In the genomic region with DNA sequence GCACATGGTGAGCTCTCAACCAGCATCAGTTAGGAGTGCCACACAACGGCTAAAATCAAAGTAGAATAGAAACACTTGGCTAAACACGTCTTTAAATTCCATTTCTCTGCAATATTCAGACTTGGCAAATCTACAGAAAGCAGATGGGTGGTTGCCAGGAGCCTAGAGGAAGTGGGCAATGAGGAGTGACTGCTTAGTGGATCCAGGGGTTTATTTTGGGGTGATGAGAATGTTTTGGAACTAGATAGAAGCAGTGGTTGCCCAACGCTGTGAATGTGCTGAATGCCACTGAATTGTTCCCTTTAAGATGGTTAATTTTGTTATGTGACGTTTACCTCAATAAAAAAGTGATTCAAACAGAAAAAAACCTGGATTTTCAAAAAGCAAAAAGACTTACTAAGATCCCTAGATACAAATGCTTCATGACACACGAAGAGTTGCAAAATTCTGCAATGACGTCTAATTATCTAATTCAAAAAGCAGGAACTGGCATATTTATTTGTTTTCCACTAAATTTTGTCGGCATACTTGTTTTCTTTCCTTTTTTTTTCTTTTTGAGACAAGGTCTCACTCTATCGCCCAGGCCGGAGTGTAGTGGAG, we compare ENCODE assay signal across 14 cellular contexts. TPM values are rescaled to one million over a fixed set of nuclear protein-coding genes. Genes with fewer than 3 reads are reported as not detected.
DNase-seq lines count a peak whose midpoint lies in the region; ATAC-seq and TF ChIP-seq lines count a peak whose summit lies in the region.
"Had no signal": no experiment of that assay in that cellular context is flagged by ENCODE, and none has a peak within 500 bp of the region (broad histone marks: within the 10 kb centered on the region; RNA-seq: fewer than 3 reads in every experiment).

No MANE protein-coding gene starts in this region.

- intact Hi-C loops in sciatic nerve (cut with DNase I) = no loop called here

- DNase-seq in GM04504 (ENCODE audit: low read depth) (peak; percentile 20), RPMI7951 (ENCODE audit: low read depth) (peak; percentile 35), fibroblast of pulmonary artery (ENCODE audit: low read depth) (peak; percentile 37), sciatic nerve (ENCODE audit: low spot score) (no peak), endodermal cell (no peak), activated gamma-delta T cell (lab: John Stamatoyannopoulos, UW) (no peak)
- DNase-seq: activated T-cell treated with anti-CD3 and anti-CD28 coated beads, Interleukin-2, amount 50 U/mL, for 4 hours; right lobe of liver; T1000 had no signal

- no peak overlapping the region for H3K4me3 Mint-ChIP-seq in endodermal cell
- H3K4me3 Mint-ChIP-seq: activated T-cell treated with anti-CD3 and anti-CD28 coated beads, Interleukin-2, amount 50 U/mL, for 4 hours; memory B cell had no signal

- H3K4me1 Mint-ChIP-seq in endodermal cell = peaks cover 6% of the 10 kb centered on the region

- ATAC-seq in sciatic nerve (peak; percentile 86), HG03095 (IDR thresholded peaks at IDR 0.05; ENCODE audit: unreplicated experiment) (no peak), HG02623 (IDR thresholded peaks at IDR 0.05; ENCODE audit: unreplicated experiment) (no peak)
- ATAC-seq: activated T-cell treated with anti-CD3 and anti-CD28 coated beads, Interleukin-2, amount 50 U/mL, for 4 hours had no signal

- no peaks in the 10 kb centered on the region for H3K9me3 ChIP-seq in endodermal cell (ENCODE audit: control insufficient read depth, low read length)
- H3K9me3 ChIP-seq: right lobe of liver, uterus had no signal

- no peak for TF ChIP-seq CTCF in fibroblast of pulmonary artery (IDR thresholded peaks at IDR 0.05; ENCODE audit: low read length, missing control alignments)
- no peak for TF ChIP-seq CTCF in endodermal cell (conservative IDR thresholded peaks at IDR 0.05)

- H3K27ac Mint-ChIP-seq in endodermal cell = no peak overlapping the region
- H3K27ac Mint-ChIP-seq: memory B cell had no signal

- no peaks in the 10 kb centered on the region for H3K4me1 ChIP-seq in endodermal cell (ENCODE audit: control insufficient read depth, insufficient read depth, low read length)
- H3K4me1 ChIP-seq: right lobe of liver, uterus had no signal

- H3K27me3 ChIP-seq in endodermal cell (ENCODE audit: control insufficient read depth, insufficient read depth, low read length, poor library complexity, severe bottlenecking) = no peaks in the 10 kb centered on the region
- H3K27me3 ChIP-seq: right lobe of liver, uterus had no signal

- H3K9ac ChIP-seq in endodermal cell (ENCODE audit: extremely low read depth, low read length, poor library complexity, severe bottlenecking) = no peak overlapping the region

- no peak overlapping the region for H3K27ac ChIP-seq in endodermal cell (ENCODE audit: low read depth, low read length)
- H3K27ac ChIP-seq: right lobe of liver had no signal

- H3K4me3 ChIP-seq in fibroblast of pulmonary artery (replicated peaks; ENCODE audit: low read depth, low read length) = no peak overlapping the region
- no peak overlapping the region for H3K4me3 ChIP-seq in endodermal cell (ENCODE audit: low read length)
- H3K4me3 ChIP-seq: right lobe of liver, uterus had no signal

- 88 to 92% methylated on average over 6 to 9 of the region's 9 CpGs for WGBS in endodermal cell (ENCODE audit: insufficient coverage in 1 of 2, insufficient read length in 1 of 2), 2 experiments

- H3K36me3 Mint-ChIP-seq in endodermal cell (ENCODE audit: low read depth) = no peaks in the 10 kb centered on the region
- H3K36me3 Mint-ChIP-seq: memory B cell had no signal

- no peaks in the 10 kb centered on the region for H3K9me3 Mint-ChIP-seq in endodermal cell
- H3K9me3 Mint-ChIP-seq: activated T-cell treated with anti-CD3 and anti-CD28 coated beads, Interleukin-2, amount 50 U/mL, for 4 hours; memory B cell had no signal

- H3K36me3 ChIP-seq in endodermal cell (ENCODE audit: control insufficient read depth, insufficient read depth, low read length) = no peaks in the 10 kb centered on the region
- H3K36me3 ChIP-seq: right lobe of liver, uterus had no signal

- no peaks in the 10 kb centered on the region for H3K27me3 Mint-ChIP-seq in endodermal cell (ENCODE audit: insufficient read depth)

RNA-seq across cellular contexts. Expression of gene DAO, which starts 34.2 kb away (rescaled TPM):
- not detected in 2 replicates for total RNA-seq in RPMI7951 (2014; rRNA removed; shearing (Covaris generic))
- total RNA-seq in sciatic nerve (not detected), endodermal cell (not detected)
- polyA plus RNA-seq in endodermal cell (2013, experiment 1 of 2) = not detected
- polyA plus RNA-seq in endodermal cell (2013, experiment 2 of 2) = not detected
- total RNA-seq: activated T-cell treated with anti-CD3 and anti-CD28 coated beads, Interleukin-2, amount 50 U/mL, for 4 hours; cerebellum; uterus had no signal

RNA-seq across cellular contexts. Expression of gene SSH1, which starts 56.7 kb away (rescaled TPM):
- 21.1 and 23.7 TPM in 2 replicates for total RNA-seq in RPMI7951 (2014; rRNA removed; shearing (Covaris generic))
- total RNA-seq in sciatic nerve (74.3 TPM), endodermal cell (10 to 100 TPM; 27.1 to 28.3 TPM)
- polyA plus RNA-seq in endodermal cell (2013, experiment 1 of 2) = 16.6 TPM
- 20.3 TPM for polyA plus RNA-seq in endodermal cell (2013, experiment 2 of 2)

Comparison
In these comparisons a context has a peak if more than half of its experiments do, and no peak if none do; other contexts are left out.
1. DNase-seq: peak in GM04504 (single experiment), RPMI7951 (single experiment) and fibroblast of pulmonary artery (single experiment); none in sciatic nerve (single experiment), endodermal cell (single experiment) and activated gamma-delta T cell (single experiment).